ENCODE assay signal across 1 cellular context in genomic region chr5:149839761-149840160, GRCh38.
TF ChIP-seq lines count a peak whose summit lies in the region.

No MANE protein-coding gene starts in this region.

TF ChIP-seq in H1, 55 proteins besides CTCF, POLR2A, EP300 and RAD21:
- TF ChIP-seq SP2 (IDR thresholded peaks at IDR 0.05; ENCODE audit: low read length) (no peak), BRCA1 (IDR thresholded peaks at IDR 0.05; ENCODE audit: low read depth, low read length) (no peak), TBP (IDR thresholded peaks at IDR 0.05; ENCODE audit: low read depth, low read length) (no peak), SAP30 (IDR thresholded peaks at IDR 0.05; ENCODE audit: insufficient read depth, insufficient replicate concordance, low read length) (no peak), SP4 (IDR thresholded peaks at IDR 0.05; ENCODE audit: low read length) (no peak), BACH1 (IDR thresholded peaks at IDR 0.05; ENCODE audit: low read length) (no peak), NANOG (IDR thresholded peaks at IDR 0.05; ENCODE audit: insufficient read depth, low read depth, low read length, poor library complexity, severe bottlenecking) (no peak), BCL11A (IDR thresholded peaks at IDR 0.05; ENCODE audit: low read depth in 2 of 2, low read length in 2 of 2) (no peak), CTBP2 (IDR thresholded peaks at IDR 0.05; ENCODE audit: borderline replicate concordance, insufficient read depth, insufficient read length, low read length) (no peak), CHD2 (IDR thresholded peaks at IDR 0.05; ENCODE audit: low read length) (no peak), EZH2 (IDR thresholded peaks at IDR 0.05; ENCODE audit: low read depth, low read length, severe bottlenecking) (no peak), SP1 (IDR thresholded peaks at IDR 0.05; ENCODE audit: low read depth, low read length) (no peak), SIRT6 (IDR thresholded peaks at IDR 0.05; ENCODE audit: low read length) (no peak), SRF (IDR thresholded peaks at IDR 0.05; ENCODE audit: low read depth, low read length) (no peak), TAF1 (IDR thresholded peaks at IDR 0.05; ENCODE audit: low read depth, low read length) (no peak), TCF12 (IDR thresholded peaks at IDR 0.05; ENCODE audit: low read depth, low read length) (no peak), MAFK (IDR thresholded peaks at IDR 0.05; ENCODE audit: low read depth, low read length) (no peak)
- TF ChIP-seq, protein P1, sequence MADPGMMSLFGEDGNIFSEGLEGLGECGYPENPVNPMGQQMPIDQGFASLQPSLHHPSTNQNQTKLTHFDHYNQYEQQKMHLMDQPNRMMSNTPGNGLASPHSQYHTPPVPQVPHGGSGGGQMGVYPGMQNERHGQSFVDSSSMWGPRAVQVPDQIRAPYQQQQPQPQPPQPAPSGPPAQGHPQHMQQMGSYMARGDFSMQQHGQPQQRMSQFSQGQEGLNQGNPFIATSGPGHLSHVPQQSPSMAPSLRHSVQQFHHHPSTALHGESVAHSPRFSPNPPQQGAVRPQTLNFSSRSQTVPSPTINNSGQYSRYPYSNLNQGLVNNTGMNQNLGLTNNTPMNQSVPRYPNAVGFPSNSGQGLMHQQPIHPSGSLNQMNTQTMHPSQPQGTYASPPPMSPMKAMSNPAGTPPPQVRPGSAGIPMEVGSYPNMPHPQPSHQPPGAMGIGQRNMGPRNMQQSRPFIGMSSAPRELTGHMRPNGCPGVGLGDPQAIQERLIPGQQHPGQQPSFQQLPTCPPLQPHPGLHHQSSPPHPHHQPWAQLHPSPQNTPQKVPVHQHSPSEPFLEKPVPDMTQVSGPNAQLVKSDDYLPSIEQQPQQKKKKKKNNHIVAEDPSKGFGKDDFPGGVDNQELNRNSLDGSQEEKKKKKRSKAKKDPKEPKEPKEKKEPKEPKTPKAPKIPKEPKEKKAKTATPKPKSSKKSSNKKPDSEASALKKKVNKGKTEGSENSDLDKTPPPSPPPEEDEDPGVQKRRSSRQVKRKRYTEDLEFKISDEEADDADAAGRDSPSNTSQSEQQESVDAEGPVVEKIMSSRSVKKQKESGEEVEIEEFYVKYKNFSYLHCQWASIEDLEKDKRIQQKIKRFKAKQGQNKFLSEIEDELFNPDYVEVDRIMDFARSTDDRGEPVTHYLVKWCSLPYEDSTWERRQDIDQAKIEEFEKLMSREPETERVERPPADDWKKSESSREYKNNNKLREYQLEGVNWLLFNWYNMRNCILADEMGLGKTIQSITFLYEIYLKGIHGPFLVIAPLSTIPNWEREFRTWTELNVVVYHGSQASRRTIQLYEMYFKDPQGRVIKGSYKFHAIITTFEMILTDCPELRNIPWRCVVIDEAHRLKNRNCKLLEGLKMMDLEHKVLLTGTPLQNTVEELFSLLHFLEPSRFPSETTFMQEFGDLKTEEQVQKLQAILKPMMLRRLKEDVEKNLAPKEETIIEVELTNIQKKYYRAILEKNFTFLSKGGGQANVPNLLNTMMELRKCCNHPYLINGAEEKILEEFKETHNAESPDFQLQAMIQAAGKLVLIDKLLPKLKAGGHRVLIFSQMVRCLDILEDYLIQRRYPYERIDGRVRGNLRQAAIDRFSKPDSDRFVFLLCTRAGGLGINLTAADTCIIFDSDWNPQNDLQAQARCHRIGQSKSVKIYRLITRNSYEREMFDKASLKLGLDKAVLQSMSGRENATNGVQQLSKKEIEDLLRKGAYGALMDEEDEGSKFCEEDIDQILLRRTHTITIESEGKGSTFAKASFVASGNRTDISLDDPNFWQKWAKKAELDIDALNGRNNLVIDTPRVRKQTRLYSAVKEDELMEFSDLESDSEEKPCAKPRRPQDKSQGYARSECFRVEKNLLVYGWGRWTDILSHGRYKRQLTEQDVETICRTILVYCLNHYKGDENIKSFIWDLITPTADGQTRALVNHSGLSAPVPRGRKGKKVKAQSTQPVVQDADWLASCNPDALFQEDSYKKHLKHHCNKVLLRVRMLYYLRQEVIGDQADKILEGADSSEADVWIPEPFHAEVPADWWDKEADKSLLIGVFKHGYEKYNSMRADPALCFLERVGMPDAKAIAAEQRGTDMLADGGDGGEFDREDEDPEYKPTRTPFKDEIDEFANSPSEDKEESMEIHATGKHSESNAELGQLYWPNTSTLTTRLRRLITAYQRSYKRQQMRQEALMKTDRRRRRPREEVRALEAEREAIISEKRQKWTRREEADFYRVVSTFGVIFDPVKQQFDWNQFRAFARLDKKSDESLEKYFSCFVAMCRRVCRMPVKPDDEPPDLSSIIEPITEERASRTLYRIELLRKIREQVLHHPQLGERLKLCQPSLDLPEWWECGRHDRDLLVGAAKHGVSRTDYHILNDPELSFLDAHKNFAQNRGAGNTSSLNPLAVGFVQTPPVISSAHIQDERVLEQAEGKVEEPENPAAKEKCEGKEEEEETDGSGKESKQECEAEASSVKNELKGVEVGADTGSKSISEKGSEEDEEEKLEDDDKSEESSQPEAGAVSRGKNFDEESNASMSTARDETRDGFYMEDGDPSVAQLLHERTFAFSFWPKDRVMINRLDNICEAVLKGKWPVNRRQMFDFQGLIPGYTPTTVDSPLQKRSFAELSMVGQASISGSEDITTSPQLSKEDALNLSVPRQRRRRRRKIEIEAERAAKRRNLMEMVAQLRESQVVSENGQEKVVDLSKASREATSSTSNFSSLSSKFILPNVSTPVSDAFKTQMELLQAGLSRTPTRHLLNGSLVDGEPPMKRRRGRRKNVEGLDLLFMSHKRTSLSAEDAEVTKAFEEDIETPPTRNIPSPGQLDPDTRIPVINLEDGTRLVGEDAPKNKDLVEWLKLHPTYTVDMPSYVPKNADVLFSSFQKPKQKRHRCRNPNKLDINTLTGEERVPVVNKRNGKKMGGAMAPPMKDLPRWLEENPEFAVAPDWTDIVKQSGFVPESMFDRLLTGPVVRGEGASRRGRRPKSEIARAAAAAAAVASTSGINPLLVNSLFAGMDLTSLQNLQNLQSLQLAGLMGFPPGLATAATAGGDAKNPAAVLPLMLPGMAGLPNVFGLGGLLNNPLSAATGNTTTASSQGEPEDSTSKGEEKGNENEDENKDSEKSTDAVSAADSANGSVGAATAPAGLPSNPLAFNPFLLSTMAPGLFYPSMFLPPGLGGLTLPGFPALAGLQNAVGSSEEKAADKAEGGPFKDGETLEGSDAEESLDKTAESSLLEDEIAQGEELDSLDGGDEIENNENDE (IDR thresholded peaks at IDR 0.05; ENCODE audit: insufficient replicate concordance, low read length): no peak
